In the genomic region with DNA sequence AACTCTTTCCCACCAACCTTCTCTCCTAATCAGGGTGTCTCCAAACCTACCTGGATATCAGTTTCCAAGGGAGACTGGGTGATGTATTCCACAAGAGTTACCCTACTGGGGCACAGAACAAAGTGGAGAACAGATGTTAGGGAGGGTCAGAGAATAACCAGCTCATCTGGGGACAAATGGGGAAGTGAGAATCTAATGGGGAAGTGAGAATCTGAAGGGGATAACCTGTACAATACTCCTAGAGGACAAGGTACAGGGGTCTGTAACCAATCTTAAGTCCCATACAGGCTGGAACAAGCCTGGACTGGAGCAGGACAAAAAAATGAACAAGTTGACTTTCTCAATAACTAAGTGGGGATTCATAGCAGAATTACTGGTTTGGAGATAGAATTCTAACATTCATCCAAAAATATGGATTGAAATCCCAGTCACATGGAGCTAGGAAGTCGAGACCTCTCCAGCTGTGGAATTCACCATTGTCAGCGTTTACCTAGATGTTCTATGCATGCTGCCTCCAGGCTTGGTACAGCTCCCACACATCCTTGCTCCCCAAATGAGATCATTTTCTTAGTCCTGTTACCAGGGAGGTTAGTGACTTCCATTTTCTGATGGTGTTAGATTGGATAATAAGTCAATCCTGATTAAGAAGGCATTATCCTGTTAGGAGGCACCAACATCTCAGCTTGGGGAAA, we compare ENCODE assay signal across 9 cellular contexts.
DNase-seq lines count a peak whose midpoint lies in the region; ATAC-seq, FAIRE-seq and TF ChIP-seq lines count a peak whose summit lies in the region.
"Had no signal": no experiment of that assay in that cellular context is flagged by ENCODE, and none has a peak within 500 bp of the region (broad histone marks: within the 10 kb centered on the region; RNA-seq: fewer than 3 reads in every experiment).

No MANE protein-coding gene starts in this region.

- FAIRE-seq in GM12891 (lab: Jason Lieb, UNC) = peak; percentile 75

- H3K36me3 Mint-ChIP-seq in activated naive CD8-positive, alpha-beta T cell treated with anti-CD3 and anti-CD28 coated beads, Interleukin-2, amount 50 U/mL, for 24 hours (ENCODE audit: low read depth) = no peaks in the 10 kb centered on the region

- peak; percentile 36 for DNase-seq in GM12891 (ENCODE audit: insufficient read length, low spot score)
- peak; percentile 93 for DNase-seq in NCI-H82 (lab: John Stamatoyannopoulos, UW)
- no peak for DNase-seq in coronary artery (ENCODE audit: low spot score)
- no peak for DNase-seq in foreskin keratinocyte
- no peak for DNase-seq in stimulated activated CD4-positive, alpha-beta T cell treated with anti-CD3 and anti-CD28 coated beads, Interleukin-15, amount 100 ng/mL, for 24 hours
- no peak for DNase-seq in activated naive CD8-positive, alpha-beta T cell treated with anti-CD3 and anti-CD28 coated beads, Interleukin-2, amount 50 U/mL, for 24 hours
- DNase-seq: NCI-H1417 treated with DMSO at 0.1 percent for 48 hours had no signal

- no peaks in the 10 kb centered on the region for H3K4me1 ChIP-seq in foreskin keratinocyte

- no peak overlapping the region for H3K4me3 Mint-ChIP-seq in activated naive CD8-positive, alpha-beta T cell treated with anti-CD3 and anti-CD28 coated beads, Interleukin-2, amount 50 U/mL, for 24 hours

- no peak for TF ChIP-seq POLR2A in GM12891 (IDR thresholded peaks at IDR 0.05; ENCODE audit: low read depth, low read length)

- no peak overlapping the region for H3K27ac ChIP-seq in coronary artery
- no peak overlapping the region for H3K27ac ChIP-seq in foreskin keratinocyte

- peaks cover 4% of the 10 kb centered on the region for H3K4me1 Mint-ChIP-seq in activated naive CD8-positive, alpha-beta T cell treated with anti-CD3 and anti-CD28 coated beads, Interleukin-2, amount 50 U/mL, for 24 hours

- peak; percentile 96 for ATAC-seq in GM19455 (IDR thresholded peaks at IDR 0.05; ENCODE audit: unreplicated experiment)
- ATAC-seq in HG03025 (IDR thresholded peaks at IDR 0.05; ENCODE audit: low FRiP score, unreplicated experiment) = peak; percentile 97
- ATAC-seq in foreskin keratinocyte = no peak
- no peak for ATAC-seq in activated naive CD8-positive, alpha-beta T cell treated with anti-CD3 and anti-CD28 coated beads, Interleukin-2, amount 50 U/mL, for 24 hours

- no peaks in the 10 kb centered on the region for H3K9me3 Mint-ChIP-seq in activated naive CD8-positive, alpha-beta T cell treated with anti-CD3 and anti-CD28 coated beads, Interleukin-2, amount 50 U/mL, for 24 hours

- TF ChIP-seq CTCF in coronary artery (IDR thresholded peaks at IDR 0.05) (no peak), foreskin keratinocyte (conservative IDR thresholded peaks at IDR 0.05) (no peak)

- H3K27me3 ChIP-seq in foreskin keratinocyte = no peaks in the 10 kb centered on the region

- no peak overlapping the region for H3K27ac Mint-ChIP-seq in activated naive CD8-positive, alpha-beta T cell treated with anti-CD3 and anti-CD28 coated beads, Interleukin-2, amount 50 U/mL, for 24 hours

- no peak overlapping the region for H3K4me3 ChIP-seq in coronary artery

- no peaks in the 10 kb centered on the region for H3K27me3 Mint-ChIP-seq in activated naive CD8-positive, alpha-beta T cell treated with anti-CD3 and anti-CD28 coated beads, Interleukin-2, amount 50 U/mL, for 24 hours

TF ChIP-seq in GM12891, 5 proteins besides CTCF, POLR2A, EP300 and RAD21:
- peak; percentile 100 for TF ChIP-seq SPI1 (IDR thresholded peaks at IDR 0.05; ENCODE audit: low read depth, low read length)
- no peak for TF ChIP-seq POU2F2 (IDR thresholded peaks at IDR 0.05; ENCODE audit: low read depth, low read length)

Comparison
In these comparisons a context has a peak if more than half of its experiments do, and no peak if none do; other contexts are left out.
1. DNase-seq: peak in GM12891 (single experiment) and NCI-H82 (single experiment); none in coronary artery (single experiment), foreskin keratinocyte (0 of 2), stimulated activated CD4-positive, alpha-beta T cell treated with anti-CD3 and anti-CD28 coated beads, Interleukin-15, amount 100 ng/mL, for 24 hours (single experiment) and activated naive CD8-positive, alpha-beta T cell treated with anti-CD3 and anti-CD28 coated beads, Interleukin-2, amount 50 U/mL, for 24 hours (single experiment).
2. ATAC-seq: peak in GM19455 (single experiment) and HG03025 (single experiment); none in foreskin keratinocyte (single experiment) and activated naive CD8-positive, alpha-beta T cell treated with anti-CD3 and anti-CD28 coated beads, Interleukin-2, amount 50 U/mL, for 24 hours (single experiment).